In genomic region chr6:21918081-21918480, GRCh38 we compare ENCODE assay signal across 27 cellular contexts.
A peak's percentile ranks its signal among the peaks of the same experiment; 100 is the strongest.
DNase-seq lines count a peak whose midpoint lies in the region; TF ChIP-seq lines count a peak whose summit lies in the region.
"Had no signal": no experiment of that assay in that cellular context is flagged by ENCODE, and none has a peak within 500 bp of the region (broad histone marks: within the 10 kb centered on the region; RNA-seq: fewer than 3 reads in every experiment).

No MANE protein-coding gene starts in this region.

- intact Hi-C loops in transverse colon (cut with DNase I; ENCODE audit: low total_unique reads), result no loop called here

- TF ChIP-seq POLR2A in transverse colon (IDR thresholded peaks at IDR 0.05), result no peak

- H3K9me3 ChIP-seq in endodermal cell (ENCODE audit: control insufficient read depth, low read length) (no peaks in the 10 kb centered on the region), transverse colon (no peaks in the 10 kb centered on the region)
- H3K9me3 ChIP-seq: A549, colonic mucosa, left ventricle myocardium inferior, testis had no signal

- H3K27ac ChIP-seq in endodermal cell (ENCODE audit: low read depth, low read length) (no peak overlapping the region), transverse colon (no peak overlapping the region)
- H3K27ac ChIP-seq: cardiac muscle cell, colonic mucosa, GM23248, left ventricle myocardium inferior, testis had no signal

- H3K4me3 ChIP-seq in endodermal cell (ENCODE audit: low read length) (no peak overlapping the region), transverse colon (no peak overlapping the region)
- H3K4me3 ChIP-seq: A549, cardiac muscle cell, colonic mucosa, GM23248, left ventricle myocardium inferior, testis had no signal

- WGBS in endodermal cell (ENCODE audit: insufficient coverage in 1 of 2, insufficient read length in 1 of 2), 2 experiments, result 97% methylated on average over 7 of the region's 7 CpGs
- 54 to 68% methylated on average over 4 to 7 of the region's 7 CpGs for WGBS in transverse colon (ENCODE audit: low coverage in 1 of 2), 2 donors

- no peaks in the 10 kb centered on the region for H3K27me3 Mint-ChIP-seq in endodermal cell (ENCODE audit: insufficient read depth)
- no peaks in the 10 kb centered on the region for H3K27me3 Mint-ChIP-seq in nephron (ENCODE audit: low read depth)
- H3K27me3 Mint-ChIP-seq: activated CD8-positive, alpha-beta memory T cell treated with anti-CD3 and anti-CD28 coated beads, Interleukin-2, amount 10 ng/mL, durations not matched to agents 7 days and 5 days; activated naive CD4-positive, alpha-beta T cell treated with anti-CD3 and anti-CD28 coated beads, Interleukin-2, amount 50 U/mL, for 24 hours; naive B cell had no signal

- H3K4me1 ChIP-seq in endodermal cell (ENCODE audit: control insufficient read depth, insufficient read depth, low read length) (peaks cover 4% of the 10 kb centered on the region), transverse colon (peaks cover 0 to 7% (median 5%) of the 10 kb centered on the region in 4 donors)
- H3K4me1 ChIP-seq: colonic mucosa, testis had no signal

- H3K9me3 Mint-ChIP-seq in endodermal cell (no peaks in the 10 kb centered on the region), nephron (no peaks in the 10 kb centered on the region)
- H3K9me3 Mint-ChIP-seq: activated naive CD4-positive, alpha-beta T cell treated with anti-CD3 and anti-CD28 coated beads, Interleukin-2, amount 50 U/mL, for 24 hours; CD8-positive, alpha-beta T cell; naive B cell had no signal

- in situ Hi-C loops in ACHN (cut with HindIII; ENCODE audit: low pct_ligation_motif_present, low pct_unique_long_range_greater_than_20kb, low sequenced_read_pairs), result no loop called here
- in situ Hi-C loops in transverse colon (cut with MboI; ENCODE audit: low pct_ligation_motif_present in 1 of 4, low pct_unique_long_range_greater_than_20kb in 1 of 4, low sequenced_read_pairs in 3 of 4), result no loop called here

- H3K36me3 Mint-ChIP-seq in endodermal cell (ENCODE audit: low read depth) (peaks cover 47% of the 10 kb centered on the region), nephron (ENCODE audit: low read depth) (peaks cover 50% of the 10 kb centered on the region)
- H3K36me3 Mint-ChIP-seq: activated CD8-positive, alpha-beta memory T cell treated with anti-CD3 and anti-CD28 coated beads, Interleukin-2, amount 10 ng/mL, durations not matched to agents 7 days and 5 days; activated naive CD4-positive, alpha-beta T cell treated with anti-CD3 and anti-CD28 coated beads, Interleukin-2, amount 50 U/mL, for 24 hours; CD8-positive, alpha-beta T cell; naive B cell had no signal

- H3K27ac Mint-ChIP-seq in endodermal cell, result peak overlapping the region; percentile 74
- peak overlapping the region; percentile 66 to 86 (median 84) for H3K27ac Mint-ChIP-seq in nephron
- H3K27ac Mint-ChIP-seq: activated CD8-positive, alpha-beta memory T cell treated with anti-CD3 and anti-CD28 coated beads, Interleukin-2, amount 10 ng/mL, durations not matched to agents 7 days and 5 days; activated naive CD4-positive, alpha-beta T cell treated with anti-CD3 and anti-CD28 coated beads, Interleukin-2, amount 50 U/mL, for 24 hours; CD8-positive, alpha-beta T cell; naive B cell had no signal

- H3K4me1 Mint-ChIP-seq in endodermal cell, result peaks cover 28% of the 10 kb centered on the region
- H3K4me1 Mint-ChIP-seq in nephron, result peaks cover 45% of the 10 kb centered on the region
- H3K4me1 Mint-ChIP-seq: activated CD8-positive, alpha-beta memory T cell treated with anti-CD3 and anti-CD28 coated beads, Interleukin-2, amount 10 ng/mL, durations not matched to agents 7 days and 5 days had no signal

- DNase-seq in DMS79 treated with DMSO at 0.1 percent for 48 hours (lab: John Stamatoyannopoulos, UW) (peak; percentile 84), NCI-H510A (lab: John Stamatoyannopoulos, UW) (peak; percentile 58), endodermal cell (no peak), ACHN (no peak), 8988T (no peak), hypothalamus (lab: John Stamatoyannopoulos, UW) (no peak), transverse colon (no peak)
- DNase-seq: activated CD4-positive, alpha-beta T cell treated with anti-CD3 and anti-CD28 coated beads, Interleukin-2, amount 50 U/mL, for 1 hour; activated CD8-positive, alpha-beta memory T cell treated with anti-CD3 and anti-CD28 coated beads, Interleukin-2, amount 10 ng/mL, durations not matched to agents 7 days and 5 days; CD8-positive, alpha-beta T cell; colonic mucosa; DMS 273 treated with DMSO at 0.1 percent for 48 hours; effector CD8-positive, alpha-beta T cell; foreskin melanocyte; GM23248; left ventricle myocardium inferior; naive B cell; NCI-H2081 treated with DMSO at 0.1 percent for 48 hours; NCI-H524 treated with DMSO at 0.1 percent for 48 hours; nucleus accumbens; stimulated activated naive CD4-positive, alpha-beta T cell treated with Interleukin-2 at 50 U/mL for 16 hours; T1000; testis had no signal

- no peak overlapping the region for H3K9ac ChIP-seq in endodermal cell (ENCODE audit: extremely low read depth, low read length, poor library complexity, severe bottlenecking)
- H3K9ac ChIP-seq: GM23248 had no signal

- H3K27me3 ChIP-seq in endodermal cell (ENCODE audit: control insufficient read depth, insufficient read depth, low read length, poor library complexity, severe bottlenecking) (no peaks in the 10 kb centered on the region), transverse colon (no peaks in the 10 kb centered on the region)
- H3K27me3 ChIP-seq: cardiac muscle cell, colonic mucosa, testis had no signal

- no peak overlapping the region for H3K4me3 Mint-ChIP-seq in endodermal cell
- no peak overlapping the region for H3K4me3 Mint-ChIP-seq in nephron
- H3K4me3 Mint-ChIP-seq: activated CD8-positive, alpha-beta memory T cell treated with anti-CD3 and anti-CD28 coated beads, Interleukin-2, amount 10 ng/mL, durations not matched to agents 7 days and 5 days; activated naive CD4-positive, alpha-beta T cell treated with anti-CD3 and anti-CD28 coated beads, Interleukin-2, amount 50 U/mL, for 24 hours; CD8-positive, alpha-beta T cell; naive B cell had no signal

- no peak for TF ChIP-seq CTCF in endodermal cell (conservative IDR thresholded peaks at IDR 0.05)
- no peak for TF ChIP-seq CTCF in nephron (IDR thresholded peaks at IDR 0.05; ENCODE audit: unreplicated experiment in 3 of 3)
- no peak for TF ChIP-seq CTCF in transverse colon (IDR thresholded peaks at IDR 0.05)

- H3K36me3 ChIP-seq in endodermal cell (ENCODE audit: control insufficient read depth, insufficient read depth, low read length) (peaks cover 66% of the 10 kb centered on the region), transverse colon (no peaks in the 10 kb centered on the region)
- H3K36me3 ChIP-seq: cardiac muscle cell, colonic mucosa, left ventricle myocardium inferior had no signal

- no peak for TF ChIP-seq EP300 in transverse colon (IDR thresholded peaks at IDR 0.05; ENCODE audit: low read depth)

Comparison
In these comparisons a context has a peak if more than half of its experiments do, and no peak if none do; other contexts are left out.
1. DNase-seq: peak in DMS79 treated with DMSO at 0.1 percent for 48 hours (single experiment) and NCI-H510A (single experiment); none in endodermal cell (single experiment), ACHN (single experiment), 8988T (single experiment), hypothalamus (0 of 51) and transverse colon (single experiment).